8 cellular contexts compared by ENCODE assay signal in the genomic region with DNA sequence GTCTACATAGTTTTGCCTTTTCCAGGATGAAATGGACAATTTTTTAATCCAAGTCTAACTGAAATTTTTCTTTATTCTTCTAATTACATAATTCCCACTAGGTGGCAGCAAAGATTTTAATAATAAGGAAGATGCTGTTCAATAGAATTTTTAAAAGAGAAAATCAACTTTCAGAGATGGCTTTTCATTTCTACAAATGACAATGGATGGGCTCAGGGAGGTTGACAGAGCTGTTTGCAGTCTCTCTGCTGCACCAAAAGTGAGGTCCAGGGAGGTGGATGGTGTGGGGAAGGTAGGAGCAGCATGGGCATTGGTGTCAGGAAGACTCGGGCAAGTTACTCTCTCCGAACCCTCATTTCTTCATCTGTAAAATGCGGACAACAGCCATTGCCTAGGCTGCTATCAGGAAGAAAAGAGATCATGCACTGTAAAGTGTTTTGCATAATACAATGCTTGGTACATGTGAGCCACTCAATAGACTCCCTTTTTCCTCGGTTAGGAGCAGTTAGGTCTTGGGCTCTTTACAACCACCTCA.
DNase-seq lines count a peak whose midpoint lies in the region; ATAC-seq, FAIRE-seq and TF ChIP-seq lines count a peak whose summit lies in the region.

No MANE protein-coding gene starts in this region.

- no peak overlapping the region for H3K27ac Mint-ChIP-seq in natural killer cell
- H3K27ac Mint-ChIP-seq in natural killer cell treated with Interleukin-12 subunit alpha and Interleukin-12 subunit beta and Interleukin-15 and Interleukin-18, amount 100 ng/mL, for 72 hours: no peak overlapping the region
- no peak overlapping the region for H3K27ac Mint-ChIP-seq in endothelial cell (ENCODE audit: unreplicated experiment)

- H3K36me3 ChIP-seq in OCI-LY3 (replicated peaks; ENCODE audit: low read depth, low read length) (no peaks in the 10 kb centered on the region), neural cell (ENCODE audit: insufficient read depth, low read length) (no peaks in the 10 kb centered on the region)

- no peaks in the 10 kb centered on the region for H3K9me3 Mint-ChIP-seq in natural killer cell
- H3K9me3 Mint-ChIP-seq in natural killer cell treated with Interleukin-12 subunit alpha and Interleukin-12 subunit beta and Interleukin-15 and Interleukin-18, amount 100 ng/mL, for 72 hours: no peaks in the 10 kb centered on the region
- H3K9me3 Mint-ChIP-seq in endothelial cell (ENCODE audit: unreplicated experiment): no peaks in the 10 kb centered on the region

- H3K4me2 ChIP-seq in OCI-LY3 (ENCODE audit: low read length) (no peak overlapping the region), neural cell (ENCODE audit: low read length) (no peak overlapping the region)

- H2AFZ ChIP-seq in OCI-LY3 (ENCODE audit: low read depth, low read length): no peak overlapping the region
- no peak overlapping the region for H2AFZ ChIP-seq in neural cell (ENCODE audit: low read depth, low read length)

- H3K9me2 ChIP-seq in neural cell (ENCODE audit: insufficient read depth, low read length): no peaks in the 10 kb centered on the region

- H3K4me1 Mint-ChIP-seq in natural killer cell (peaks cover 23 to 32% of the 10 kb centered on the region in 2 donors), endothelial cell (ENCODE audit: unreplicated experiment) (no peaks in the 10 kb centered on the region)
- H3K4me1 Mint-ChIP-seq in natural killer cell treated with Interleukin-12 subunit alpha and Interleukin-12 subunit beta and Interleukin-15 and Interleukin-18, amount 100 ng/mL, for 72 hours (ENCODE audit: low read depth in 2 of 2): peaks cover 13 to 22% of the 10 kb centered on the region in 2 donors

- FAIRE-seq in GM19239 (lab: Jason Lieb, UNC): no peak

- H4K20me1 ChIP-seq in OCI-LY3 (ENCODE audit: insufficient read depth, low read length): no peaks in the 10 kb centered on the region
- no peaks in the 10 kb centered on the region for H4K20me1 ChIP-seq in neural cell (ENCODE audit: insufficient read depth)

- H3K4me1 ChIP-seq in OCI-LY3 (ENCODE audit: low read length): no peaks in the 10 kb centered on the region

- DNase-seq in natural killer cell (no peak), endothelial cell (ENCODE audit: low spot score) (no peak), GM19239 (ENCODE audit: insufficient read length, low spot score) (no peak), epidermal melanocyte (ENCODE audit: insufficient read length, low spot score) (no peak), NCI-H524 treated with DMSO at 0.1 percent for 48 hours (lab: John Stamatoyannopoulos, UW) (no peak)
- no peak for DNase-seq in natural killer cell treated with Interleukin-12 subunit alpha and Interleukin-12 subunit beta and Interleukin-15 and Interleukin-18, amount 100 ng/mL, for 72 hours (ENCODE audit: low spot score)

- no peak for ATAC-seq in natural killer cell
- no peak for ATAC-seq in natural killer cell treated with Interleukin-12 subunit alpha and Interleukin-12 subunit beta and Interleukin-15 and Interleukin-18, amount 100 ng/mL, for 72 hours

- no peak overlapping the region for H3K4me3 Mint-ChIP-seq in natural killer cell
- H3K4me3 Mint-ChIP-seq in natural killer cell treated with Interleukin-12 subunit alpha and Interleukin-12 subunit beta and Interleukin-15 and Interleukin-18, amount 100 ng/mL, for 72 hours: no peak overlapping the region
- H3K4me3 Mint-ChIP-seq in endothelial cell (ENCODE audit: unreplicated experiment): no peak overlapping the region

- H3K27me3 Mint-ChIP-seq in natural killer cell (ENCODE audit: low read depth in 2 of 2): no peaks in the 10 kb centered on the region
- H3K27me3 Mint-ChIP-seq in natural killer cell treated with Interleukin-12 subunit alpha and Interleukin-12 subunit beta and Interleukin-15 and Interleukin-18, amount 100 ng/mL, for 72 hours: no peaks in the 10 kb centered on the region
- H3K27me3 Mint-ChIP-seq in endothelial cell (ENCODE audit: unreplicated experiment): no peaks in the 10 kb centered on the region

- H3K27me3 ChIP-seq in OCI-LY3 (ENCODE audit: low read depth, low read length) (no peaks in the 10 kb centered on the region), neural cell (ENCODE audit: insufficient read depth, low read depth, low read length) (no peaks in the 10 kb centered on the region)

- H3K36me3 Mint-ChIP-seq in natural killer cell: no peaks in the 10 kb centered on the region
- H3K36me3 Mint-ChIP-seq in natural killer cell treated with Interleukin-12 subunit alpha and Interleukin-12 subunit beta and Interleukin-15 and Interleukin-18, amount 100 ng/mL, for 72 hours: no peaks in the 10 kb centered on the region
- H3K36me3 Mint-ChIP-seq in endothelial cell (ENCODE audit: low read depth, unreplicated experiment): no peaks in the 10 kb centered on the region

- no peaks in the 10 kb centered on the region for H3K9me3 ChIP-seq in OCI-LY3 (ENCODE audit: insufficient read depth, low read length)
- H3K9me3 ChIP-seq in neural cell (ENCODE audit: low read length): no peaks in the 10 kb centered on the region

- TF ChIP-seq CTCF in natural killer cell (IDR thresholded peaks at IDR 0.05) (peak; percentile 71), OCI-LY3 (IDR thresholded peaks at IDR 0.05; ENCODE audit: low read depth, low read length) (peak; percentile 53), endothelial cell (IDR thresholded peaks at IDR 0.05; ENCODE audit: unreplicated experiment) (peak; percentile 84), neural cell (IDR thresholded peaks at IDR 0.05; ENCODE audit: poor library complexity, severe bottlenecking) (peak; percentile 76)

- no peaks in the 10 kb centered on the region for H3F3A ChIP-seq in neural cell (ENCODE audit: insufficient read depth, low read length, poor library complexity, severe bottlenecking)

- H3K27ac ChIP-seq in OCI-LY3 (ENCODE audit: low read length): no peak overlapping the region
- H3K27ac ChIP-seq in neural cell (ENCODE audit: low read length): no peak overlapping the region

- no peak overlapping the region for H3K4me3 ChIP-seq in OCI-LY3 (ENCODE audit: low read length)
- no peak overlapping the region for H3K4me3 ChIP-seq in neural cell (ENCODE audit: low read length)

- H3K9ac ChIP-seq in OCI-LY3 (ENCODE audit: low read length): no peak overlapping the region
- no peak overlapping the region for H3K9ac ChIP-seq in neural cell (ENCODE audit: low read length)

- peak; percentile 80 for TF ChIP-seq RAD21 in neural cell (conservative IDR thresholded peaks at IDR 0.05)

- no peak for TF ChIP-seq EP300 in neural cell (conservative IDR thresholded peaks at IDR 0.05; ENCODE audit: poor library complexity, severe bottlenecking)

- H3K79me2 ChIP-seq in OCI-LY3 (ENCODE audit: low read length) (no peaks in the 10 kb centered on the region), neural cell (replicated peaks; ENCODE audit: insufficient read depth, low read length) (no peaks in the 10 kb centered on the region)

- intact Hi-C loops in natural killer cell (cut with micrococcal nuclease): loop anchor here (1.0 to 5.0 kb wide), 4 partner anchors 80 to 326 kb away; no protein-coding TSS in a partner anchor

TF ChIP-seq in neural cell, 6 proteins besides CTCF, POLR2A, EP300 and RAD21:
- TF ChIP-seq MXI1 (conservative IDR thresholded peaks at IDR 0.05; ENCODE audit: poor library complexity, severe bottlenecking) (no peak), POLR2AphosphoS5 (IDR thresholded peaks at IDR 0.05) (no peak), REST (IDR thresholded peaks at IDR 0.05; ENCODE audit: borderline replicate concordance) (no peak), SMC3 (conservative IDR thresholded peaks at IDR 0.05; ENCODE audit: poor library complexity) (peak; percentile 85), TAF1 (IDR thresholded peaks at IDR 0.05; ENCODE audit: low read depth) (no peak)
